In the genomic region with DNA sequence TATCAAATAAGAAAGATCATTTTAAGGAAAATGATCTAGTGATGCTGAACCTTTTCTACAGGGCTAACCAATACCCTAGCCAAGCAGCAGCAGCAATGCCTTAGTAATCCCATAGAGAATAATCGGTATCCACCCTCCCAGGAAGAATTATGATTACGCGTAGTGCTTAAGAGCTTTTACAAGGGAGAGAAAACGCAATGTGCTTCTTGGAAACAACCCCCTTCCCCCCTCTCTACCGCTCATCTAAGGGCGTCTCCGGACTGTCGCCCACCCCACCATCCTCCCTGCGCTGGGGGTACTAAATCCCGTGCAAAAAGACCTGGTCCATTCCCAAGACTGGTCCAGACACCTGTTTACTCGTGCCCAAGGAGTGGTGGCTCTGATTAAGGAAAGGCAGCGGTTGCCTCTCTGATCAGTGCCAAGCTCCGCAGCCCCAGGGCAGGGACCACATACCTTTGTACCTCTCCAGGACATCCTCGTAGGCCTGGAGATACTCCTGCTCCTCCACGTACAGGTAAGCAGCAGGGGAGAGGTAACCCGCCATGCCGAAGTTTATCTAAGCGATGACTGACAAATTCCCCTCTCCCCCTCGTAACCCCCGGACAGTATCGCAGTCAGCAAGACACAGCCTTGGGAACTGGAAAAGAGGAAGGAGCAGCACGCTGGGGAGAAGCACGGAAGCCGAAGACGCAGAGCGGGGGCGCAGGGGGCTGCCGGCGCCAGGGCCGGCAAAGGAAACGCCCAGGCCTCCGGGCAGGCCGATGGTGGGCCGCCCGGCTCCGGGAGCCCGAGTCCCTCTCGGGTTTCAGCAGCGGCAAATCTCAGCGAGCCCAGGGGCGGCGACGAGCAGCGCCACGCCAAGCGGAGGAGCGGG, we compare ENCODE assay signal across 1 cellular context.
A peak's percentile ranks its signal among the peaks of the same experiment; 100 is the strongest.
TF ChIP-seq lines count a peak whose summit lies in the region.

No MANE protein-coding gene starts in this region.

TF ChIP-seq in HEK293, 187 proteins besides CTCF, POLR2A, EP300 and RAD21 (continued from another document):
- TF ChIP-seq ZSCAN18 (tag by site-specific recombination; IDR thresholded peaks at IDR 0.05) (no peak), BCL6B (tag by site-specific recombination; IDR thresholded peaks at IDR 0.05) (no peak), ZNF501 (tag by site-specific recombination; IDR thresholded peaks at IDR 0.05) (peak; percentile 79), ZNF610 (tag by site-specific recombination; IDR thresholded peaks at IDR 0.05; ENCODE audit: borderline replicate concordance) (no peak), ZNF133 (tag by site-specific recombination; IDR thresholded peaks at IDR 0.05) (no peak), ZNF112 (tag by site-specific recombination; IDR thresholded peaks at IDR 0.05) (no peak), ZNF335 (tag by site-specific recombination; conservative IDR thresholded peaks at IDR 0.05) (peak; percentile 71), ZNF510 (tag by site-specific recombination; IDR thresholded peaks at IDR 0.05; ENCODE audit: insufficient replicate concordance) (no peak), GFI1B (tag by site-specific recombination; IDR thresholded peaks at IDR 0.05) (0 out of 2 replicates have a peak, but pooled peaks have one; percentile 8), ZNF777 (tag by site-specific recombination; IDR thresholded peaks at IDR 0.05; ENCODE audit: borderline replicate concordance) (no peak), KLF7 (tag by site-specific recombination; IDR thresholded peaks at IDR 0.05; ENCODE audit: borderline replicate concordance) (peak; percentile 64), ZNF132 (tag by site-specific recombination; IDR thresholded peaks at IDR 0.05; ENCODE audit: borderline replicate concordance) (no peak), ZEB2 (tag by site-specific recombination; IDR thresholded peaks at IDR 0.05) (peak; percentile 84), ZBTB11 (tag by site-specific recombination; conservative IDR thresholded peaks at IDR 0.05; ENCODE audit: low read depth) (0 out of 2 replicates have a peak, but pooled peaks have one; percentile 19), ZNF580 (tag by site-specific recombination; IDR thresholded peaks at IDR 0.05) (peak; percentile 10; the same call in 1 of the 2 replicates), ZNF549 (tag by site-specific recombination; IDR thresholded peaks at IDR 0.05) (no peak), ZBTB44 (tag by site-specific recombination; IDR thresholded peaks at IDR 0.05) (no peak), ZNF707 (tag by site-specific recombination; IDR thresholded peaks at IDR 0.05) (no peak), EGR2 (tag by site-specific recombination; IDR thresholded peaks at IDR 0.05; ENCODE audit: low read depth) (peak; percentile 38; the same call in 1 of the 2 replicates), ZFP69B (tag by site-specific recombination; IDR thresholded peaks at IDR 0.05) (no peak), ZBTB17 (tag by site-specific recombination; IDR thresholded peaks at IDR 0.05) (peak; percentile 85), ZNF658 (tag by site-specific recombination; IDR thresholded peaks at IDR 0.05) (no peak), ZBTB7A (tag by site-specific recombination; IDR thresholded peaks at IDR 0.05; ENCODE audit: low read depth) (no peak), ZNF10 (tag by site-specific recombination; IDR thresholded peaks at IDR 0.05) (peak; percentile 64; the same call in 1 of the 2 replicates)
- TF ChIP-seq, protein P1, sequence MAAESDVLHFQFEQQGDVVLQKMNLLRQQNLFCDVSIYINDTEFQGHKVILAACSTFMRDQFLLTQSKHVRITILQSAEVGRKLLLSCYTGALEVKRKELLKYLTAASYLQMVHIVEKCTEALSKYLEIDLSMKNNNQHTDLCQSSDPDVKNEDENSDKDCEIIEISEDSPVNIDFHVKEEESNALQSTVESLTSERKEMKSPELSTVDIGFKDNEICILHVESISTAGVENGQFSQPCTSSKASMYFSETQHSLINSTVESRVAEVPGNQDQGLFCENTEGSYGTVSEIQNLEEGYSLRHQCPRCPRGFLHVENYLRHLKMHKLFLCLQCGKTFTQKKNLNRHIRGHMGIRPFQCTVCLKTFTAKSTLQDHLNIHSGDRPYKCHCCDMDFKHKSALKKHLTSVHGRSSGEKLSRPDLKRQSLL (tag by site-specific recombination; IDR thresholded peaks at IDR 0.05), result no peak
